9 cellular contexts compared by ENCODE assay signal in the genomic region with DNA sequence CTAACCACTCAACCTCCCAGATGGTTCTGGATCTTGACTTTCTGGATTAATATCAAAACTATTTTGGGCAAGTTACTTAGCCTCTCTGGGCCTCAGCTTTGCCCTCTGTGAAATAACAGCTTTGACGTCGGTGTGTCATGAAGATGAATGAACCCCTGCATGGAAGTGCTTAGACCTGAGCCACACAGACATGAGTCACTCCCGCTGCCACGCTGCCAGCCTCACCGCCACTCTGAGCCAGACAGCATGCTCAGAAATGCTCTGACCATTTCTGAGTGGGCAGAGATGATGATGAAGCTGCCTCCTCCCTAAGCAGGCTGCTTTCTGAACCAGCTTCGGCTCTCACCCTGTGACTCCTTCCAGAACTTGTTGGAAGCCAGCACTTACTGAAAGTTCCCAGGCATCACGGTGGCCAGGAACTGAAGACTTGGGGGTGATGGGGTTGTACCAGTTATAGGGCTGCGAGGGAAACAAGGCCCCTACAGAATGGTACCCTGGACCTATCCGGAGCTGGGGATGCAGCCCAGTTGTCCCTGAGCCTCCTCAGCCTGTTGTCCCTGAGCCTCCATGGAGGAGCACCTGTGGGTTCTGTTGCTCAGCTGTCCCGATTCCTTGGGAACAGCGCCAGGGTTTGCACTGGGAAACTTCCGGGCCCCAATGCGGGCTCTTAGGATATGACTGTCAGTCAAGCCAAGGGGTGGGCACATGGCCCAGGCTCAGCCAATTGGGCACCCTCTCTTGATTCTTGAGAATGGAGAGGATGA. TPM values are rescaled to one million over a fixed set of nuclear protein-coding genes. Genes with fewer than 3 reads are reported as not detected.
A peak's percentile ranks its signal among the peaks of the same experiment; 100 is the strongest.
DNase-seq lines count a peak whose midpoint lies in the region; ATAC-seq and TF ChIP-seq lines count a peak whose summit lies in the region.
"Had no signal": no experiment of that assay in that cellular context is flagged by ENCODE, and none has a peak within 500 bp of the region (broad histone marks: within the 10 kb centered on the region; RNA-seq: fewer than 3 reads in every experiment).

No MANE protein-coding gene starts in this region.

- peak overlapping the region; percentile 87 for H2AFZ ChIP-seq in GM23338

- no peak overlapping the region for H3K23ac ChIP-seq in mesendoderm (ENCODE audit: low read length)

- H3K4me3 ChIP-seq in GM23338 (no peak overlapping the region), esophagus squamous epithelium (peak overlapping the region in 1 of 4 donors; percentile 16), mesendoderm (ENCODE audit: low read length) (no peak overlapping the region)
- H3K4me3 ChIP-seq: thyroid gland had no signal

- no peaks in the 10 kb centered on the region; the same call in 2 of the 3 replicates for H3K36me3 Mint-ChIP-seq in GM23338 (ENCODE audit: low read depth)

- no peak overlapping the region for H3K27ac Mint-ChIP-seq in GM23338

- H3K9me3 Mint-ChIP-seq in GM23338, result no peaks in the 10 kb centered on the region

- H4K8ac ChIP-seq in mesendoderm (ENCODE audit: low read depth, low read length), result no peak overlapping the region

- H3K4me2 ChIP-seq in GM23338, result no peak overlapping the region
- no peak overlapping the region for H3K4me2 ChIP-seq in mesendoderm (ENCODE audit: low read length)

- intact Hi-C loops in esophagus squamous epithelium (cut with DNase I), result no loop called here

- TF ChIP-seq CTCF in GM23338 (conservative IDR thresholded peaks at IDR 0.05; ENCODE audit: low read depth in 2 of 2) (no peak), esophagus squamous epithelium (IDR thresholded peaks at IDR 0.05) (no peak)

- H4K20me1 ChIP-seq in GM23338 (replicated peaks; ENCODE audit: insufficient read depth), result no peaks in the 10 kb centered on the region

- no peak overlapping the region for H3K56ac ChIP-seq in mesendoderm (ENCODE audit: low read length)

- no peak overlapping the region for H3K9ac ChIP-seq in mesendoderm (ENCODE audit: low read length)

- H3K4me1 ChIP-seq in GM23338 (ENCODE audit: insufficient read depth) (no peaks in the 10 kb centered on the region), esophagus squamous epithelium (peaks cover 0 to 22% (median 15%) of the 10 kb centered on the region in 3 donors), mesendoderm (ENCODE audit: control insufficient read depth, low read depth, low read length) (no peaks in the 10 kb centered on the region)
- H3K4me1 ChIP-seq: thyroid gland had no signal

- H3K4me1 Mint-ChIP-seq in GM23338, result peaks cover 6% of the 10 kb centered on the region

- no peak overlapping the region for H2BK15ac ChIP-seq in mesendoderm (replicated peaks; ENCODE audit: low read depth)

- H3K36me3 ChIP-seq in GM23338 (ENCODE audit: insufficient read depth) (no peaks in the 10 kb centered on the region), esophagus squamous epithelium (no peaks in the 10 kb centered on the region), mesendoderm (ENCODE audit: control insufficient read depth, insufficient read depth, low read length) (no peaks in the 10 kb centered on the region)
- H3K36me3 ChIP-seq: thyroid gland had no signal

- no peaks in the 10 kb centered on the region for H3K9me3 ChIP-seq in esophagus squamous epithelium
- H3K9me3 ChIP-seq: thyroid gland had no signal

- H3K27me3 Mint-ChIP-seq in GM23338 (ENCODE audit: insufficient read depth, low read depth, poor library complexity), result peaks cover 9% of the 10 kb centered on the region

- H3K27ac ChIP-seq in GM23338 (ENCODE audit: low read depth), result no peak overlapping the region
- peak overlapping the region in 3 of 4 donors; percentile 12 to 74 (median 68) for H3K27ac ChIP-seq in esophagus squamous epithelium
- H3K27ac ChIP-seq in mesendoderm (ENCODE audit: low read depth, low read length), result no peak overlapping the region
- H3K27ac ChIP-seq: thyroid gland had no signal

- H3K27me3 ChIP-seq in GM23338 (ENCODE audit: insufficient read depth) (no peaks in the 10 kb centered on the region), esophagus squamous epithelium (peaks cover 0 to 23% (median 0%) of the 10 kb centered on the region in 4 donors), mesendoderm (ENCODE audit: insufficient read depth, low read length, poor library complexity) (no peaks in the 10 kb centered on the region)
- H3K27me3 ChIP-seq: thyroid gland had no signal

- H3K79me2 ChIP-seq in GM23338 (replicated peaks; ENCODE audit: insufficient read depth) (no peaks in the 10 kb centered on the region), mesendoderm (ENCODE audit: control insufficient read depth, insufficient read depth, low read length) (no peaks in the 10 kb centered on the region)

- no peak overlapping the region for H3K4me3 Mint-ChIP-seq in GM23338

- no peak overlapping the region for H3K18ac ChIP-seq in mesendoderm (ENCODE audit: low read length)

- H2BK5ac ChIP-seq in mesendoderm (ENCODE audit: low read length), result no peak overlapping the region

- no peaks in the 10 kb centered on the region for H3K79me1 ChIP-seq in mesendoderm (ENCODE audit: low read length)

- no peak overlapping the region for H2AK5ac ChIP-seq in mesendoderm (ENCODE audit: low read length)

- TF ChIP-seq POLR2A in esophagus squamous epithelium (IDR thresholded peaks at IDR 0.05), result no peak

- H3K4ac ChIP-seq in mesendoderm (ENCODE audit: low read depth, low read length), result no peak overlapping the region

- H3K9me2 ChIP-seq in GM23338 (ENCODE audit: insufficient read depth), result no peaks in the 10 kb centered on the region

- DNase-seq in GM23338 (ENCODE audit: low spot score) (peak; percentile 67), esophagus squamous epithelium (lab: John Stamatoyannopoulos, UW) (no peak), NCI-H1417 (lab: John Stamatoyannopoulos, UW) (no peak), D341Med (ENCODE audit: low spot score) (no peak), mesendoderm (no peak)
- peak; percentile 26 for DNase-seq in activated CD4-positive, CD25-positive, alpha-beta regulatory T cell treated with anti-CD3 and anti-CD28 coated beads, Interleukin-2, amount 50 U/mL, for 16 hours (ENCODE audit: low read depth, low spot score)
- peak; percentile 63 to 74 for DNase-seq in stimulated activated CD4-positive, alpha-beta T cell treated with anti-CD3 and anti-CD28 coated beads, Interleukin-15, amount 100 ng/mL, for 48 hours (ENCODE audit: low read depth in 2 of 2)

- no peaks in the 10 kb centered on the region for H3F3A ChIP-seq in GM23338 (replicated peaks; ENCODE audit: low read depth)

- WGBS in esophagus squamous epithelium, 2 donors, result 42 to 45% methylated on average over 5 of the region's 13 CpGs
- no CpG with 5 or more reads among the region's 13 CpGs for WGBS in mesendoderm (ENCODE audit: extremely low coverage, insufficient coverage, low lambda C conversion rate)

- no peak overlapping the region for H2BK120ac ChIP-seq in mesendoderm (ENCODE audit: low read depth, low read length)

- ATAC-seq in GM23338 (peak; percentile 75), GM18520 (IDR thresholded peaks at IDR 0.05; ENCODE audit: unreplicated experiment) (no peak)

- no peak overlapping the region for H4K5ac ChIP-seq in mesendoderm (ENCODE audit: low read length)

TF ChIP-seq in GM23338, 12 proteins besides CTCF, POLR2A, EP300 and RAD21 (continues in another document):
- TF ChIP-seq, protein P1, sequence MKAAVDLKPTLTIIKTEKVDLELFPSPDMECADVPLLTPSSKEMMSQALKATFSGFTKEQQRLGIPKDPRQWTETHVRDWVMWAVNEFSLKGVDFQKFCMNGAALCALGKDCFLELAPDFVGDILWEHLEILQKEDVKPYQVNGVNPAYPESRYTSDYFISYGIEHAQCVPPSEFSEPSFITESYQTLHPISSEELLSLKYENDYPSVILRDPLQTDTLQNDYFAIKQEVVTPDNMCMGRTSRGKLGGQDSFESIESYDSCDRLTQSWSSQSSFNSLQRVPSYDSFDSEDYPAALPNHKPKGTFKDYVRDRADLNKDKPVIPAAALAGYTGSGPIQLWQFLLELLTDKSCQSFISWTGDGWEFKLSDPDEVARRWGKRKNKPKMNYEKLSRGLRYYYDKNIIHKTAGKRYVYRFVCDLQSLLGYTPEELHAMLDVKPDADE (IDR thresholded peaks at IDR 0.05), result no peak
- no peak for TF ChIP-seq EZH2phosphoT487 (IDR thresholded peaks at IDR 0.05; ENCODE audit: unreplicated experiment)
- TF ChIP-seq STAT1 (IDR thresholded peaks at IDR 0.05; ENCODE audit: unreplicated experiment), result no peak

RNA-seq across cellular contexts. Expression of gene CCDC197, which starts 2.0 kb away (rescaled TPM):
- not detected in 2 replicates for total RNA-seq in GM23338 (2014; rRNA removed; shearing (Covaris generic))
- polyA plus RNA-seq in GM23338 (2016; fragmentation: Nextera tagmentation; extraction: Ambion mirVana), result not detected in 2 replicates
- not detected for total RNA-seq in esophagus squamous epithelium
- not detected for polyA plus RNA-seq in mesendoderm (2013, experiment 1 of 2)
- not detected for polyA plus RNA-seq in mesendoderm (2013, experiment 2 of 2)
- total RNA-seq: thyroid gland had no signal

RNA-seq across cellular contexts. Expression of gene ASB2, which starts 18.7 kb away (rescaled TPM):
- 1.2 and 2.3 TPM in 2 replicates for total RNA-seq in GM23338 (2014; rRNA removed; shearing (Covaris generic))
- 1.5 and 1.7 TPM in 2 replicates for polyA plus RNA-seq in GM23338 (2016; fragmentation: Nextera tagmentation; extraction: Ambion mirVana)
- total RNA-seq in esophagus squamous epithelium, result 1 to 10 TPM in 3 of 4 donors, under 1 TPM in 1; 0.83 to 8.8 (median 3.7) TPM
- 0.45 TPM for polyA plus RNA-seq in mesendoderm (2013, experiment 1 of 2)
- polyA plus RNA-seq in mesendoderm (2013, experiment 2 of 2), result 0.41 TPM

RNA-seq across cellular contexts. Expression of gene OTUB2, which starts 31.0 kb away (rescaled TPM):
- total RNA-seq in GM23338 (2014; rRNA removed; shearing (Covaris generic)), result 4.1 and 4.4 TPM in 2 replicates
- 1.9 and 2.1 TPM in 2 replicates for polyA plus RNA-seq in GM23338 (2016; fragmentation: Nextera tagmentation; extraction: Ambion mirVana)
- total RNA-seq in esophagus squamous epithelium, result 10 to 100 TPM in 1 of 4 donors, 1 to 10 TPM in 3; 2.1 to 10.3 (median 7.4) TPM
- 0.93 TPM for polyA plus RNA-seq in mesendoderm (2013, experiment 1 of 2)
- polyA plus RNA-seq in mesendoderm (2013, experiment 2 of 2), result 1.1 TPM

Comparison
In these comparisons a context has a peak if more than half of its experiments do, and no peak if none do; other contexts are left out.
1. DNase-seq: peak in GM23338 (single experiment), activated CD4-positive, CD25-positive, alpha-beta regulatory T cell treated with anti-CD3 and anti-CD28 coated beads, Interleukin-2, amount 50 U/mL, for 16 hours (single experiment) and stimulated activated CD4-positive, alpha-beta T cell treated with anti-CD3 and anti-CD28 coated beads, Interleukin-15, amount 100 ng/mL, for 48 hours (2 of 2); none in esophagus squamous epithelium (single experiment), NCI-H1417 (0 of 3), D341Med (single experiment) and mesendoderm (single experiment).
2. H3K27ac ChIP-seq: peak in esophagus squamous epithelium (3 of 4); none in GM23338 (single experiment) and mesendoderm (single experiment).